ENCODE assay signal across 19 cellular contexts in the genomic region with DNA sequence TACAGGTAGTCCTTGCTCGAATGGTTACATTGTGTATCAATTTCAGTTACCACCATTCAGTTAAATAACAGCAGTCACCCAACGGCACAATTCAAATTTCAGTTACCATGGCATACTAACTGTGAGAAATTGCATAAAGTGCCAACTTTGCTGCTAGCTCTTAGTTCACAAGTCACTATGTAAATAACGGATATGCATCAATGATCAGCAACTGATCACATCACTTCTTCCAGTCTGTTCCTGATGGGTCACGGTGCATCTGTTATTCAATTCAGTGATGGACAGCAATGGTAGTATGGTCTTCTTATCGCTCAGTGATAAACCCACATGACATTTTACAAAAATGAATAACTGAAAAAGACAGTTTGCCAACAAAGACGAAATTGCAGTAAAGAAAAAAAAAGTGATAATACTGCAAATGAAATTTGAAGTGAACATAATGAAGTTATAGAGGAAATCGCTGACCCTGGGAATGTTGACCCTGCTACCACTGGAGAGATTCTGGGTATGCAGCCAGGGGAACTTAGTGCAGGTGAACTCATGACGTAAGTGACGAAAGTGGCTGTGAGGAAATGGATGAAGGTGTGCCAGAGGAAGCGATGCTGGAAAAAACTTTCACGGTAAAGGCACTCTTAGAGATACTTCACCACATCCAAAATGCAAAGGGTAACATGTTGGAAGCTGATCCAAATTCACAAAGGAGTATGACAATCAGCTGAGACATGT. TPM values are rescaled to one million over a fixed set of nuclear protein-coding genes. Genes with fewer than 3 reads are reported as not detected.
"Had no signal": no experiment of that assay in that cellular context is flagged by ENCODE, and none has a peak within 500 bp of the region (broad histone marks: within the 10 kb centered on the region; RNA-seq: fewer than 3 reads in every experiment).

No MANE protein-coding gene starts in this region.

- H3K4me3 ChIP-seq: colonic mucosa, gastrocnemius medialis, left lung, lung, neural progenitor cell, psoas muscle, right atrium auricular region, stomach, thyroid gland, upper lobe of right lung had no signal

- ATAC-seq: activated CD4-positive, alpha-beta T cell treated with anti-CD3 and anti-CD28 coated beads for 36 hours; activated CD8-positive, alpha-beta memory T cell treated with anti-CD3 and anti-CD28 coated beads, Interleukin-2, amount 10 ng/mL, durations not matched to agents 7 days and 5 days; activated CD8-positive, alpha-beta T cell treated with anti-CD3 and anti-CD28 coated beads, Interleukin-2, amount 10 ng/mL, durations not matched to agents 7 days and 5 days; effector memory CD8-positive, alpha-beta T cell; gastrocnemius medialis; natural killer cell; stimulated activated naive B cell treated with anti-CD40 and anti-IgM and Interleukin-4, amounts not matched to agents 10 μg/mL and 1 μg/mL and 100 μg/mL, for 72 hours had no signal

- H3K4me1 ChIP-seq: colonic mucosa, gastrocnemius medialis, left lung, neural progenitor cell, parathyroid adenoma, psoas muscle, thyroid gland, upper lobe of right lung had no signal

- H3K36me3 ChIP-seq: colonic mucosa, gastrocnemius medialis, left lung, neural progenitor cell, right atrium auricular region, stomach, thyroid gland, upper lobe of right lung had no signal

- H3K27me3 ChIP-seq: colonic mucosa, gastrocnemius medialis, neural progenitor cell, right atrium auricular region, thyroid gland had no signal

- H3K9me3 ChIP-seq: colonic mucosa, gastrocnemius medialis, left lung, psoas muscle, right atrium auricular region, stomach, thyroid gland, upper lobe of right lung had no signal

- H3K9ac ChIP-seq: neural progenitor cell, parathyroid adenoma had no signal

- DNase-seq: activated CD8-positive, alpha-beta memory T cell treated with anti-CD3 and anti-CD28 coated beads, Interleukin-2, amount 10 ng/mL, durations not matched to agents 7 days and 5 days; gastrocnemius medialis; kidney; left lung; natural killer cell; psoas muscle; stimulated activated naive B cell treated with anti-CD40 and anti-IgM and Interleukin-4, amounts not matched to agents 10 μg/mL and 1 μg/mL and 100 μg/mL, for 72 hours; stomach; upper lobe of right lung had no signal

- H2AFZ ChIP-seq: neural progenitor cell had no signal

- H3K27ac ChIP-seq: colonic mucosa, gastrocnemius medialis, left lung, neural progenitor cell, parathyroid adenoma, psoas muscle, stomach, thyroid gland, upper lobe of right lung had no signal

- H3K4me2 ChIP-seq: neural progenitor cell had no signal

RNA-seq across cellular contexts. Expression of a gene that starts 25.9 kb away (rescaled TPM):
- polyA plus RNA-seq: immature natural killer cell had no signal
